In the genomic region with DNA sequence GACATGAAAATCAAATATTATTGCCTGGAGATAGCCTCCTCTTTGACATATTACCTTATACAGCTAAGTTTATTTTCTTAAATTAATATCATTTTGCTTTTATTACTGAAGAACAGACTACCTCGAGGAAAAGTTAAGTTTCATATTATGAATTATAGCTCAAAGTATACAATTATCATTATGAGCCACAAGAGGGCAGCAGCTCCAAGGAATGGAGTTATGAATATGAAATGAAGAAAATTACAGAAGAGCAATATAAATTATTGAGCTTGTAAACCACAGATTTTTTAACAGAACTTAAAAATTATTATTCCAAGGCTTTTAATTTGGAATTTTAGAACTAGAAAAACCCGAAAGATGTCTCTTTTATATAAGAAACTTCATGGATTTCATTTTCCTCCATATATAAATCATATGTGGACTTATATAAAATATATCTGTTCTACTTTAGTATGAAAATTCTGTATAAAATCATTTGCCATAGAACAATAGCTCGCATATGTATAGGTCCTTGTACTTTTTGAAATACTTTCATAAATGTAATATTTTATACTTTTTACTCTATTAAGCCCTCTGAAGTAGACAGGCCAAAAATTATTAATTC, we compare ENCODE assay signal across 1 cellular context.
TF ChIP-seq lines count a peak whose summit lies in the region.

No MANE protein-coding gene starts in this region.

TF ChIP-seq in GM23338, 12 proteins besides CTCF, POLR2A, EP300 and RAD21 (continued from another document):
- TF ChIP-seq ZNF462 (CRISPR knock-in tag; IDR thresholded peaks at IDR 0.05): no peak
- no peak for TF ChIP-seq EZH2 (IDR thresholded peaks at IDR 0.05; ENCODE audit: low read depth, unreplicated experiment)
- TF ChIP-seq STAT1 (IDR thresholded peaks at IDR 0.05; ENCODE audit: unreplicated experiment): no peak
- TF ChIP-seq EZH2phosphoT487 (IDR thresholded peaks at IDR 0.05; ENCODE audit: unreplicated experiment): no peak
- no peak for TF ChIP-seq JUNB (IDR thresholded peaks at IDR 0.05; ENCODE audit: unreplicated experiment)
- no peak for TF ChIP-seq CREB1 (CRISPR knock-in tag; IDR thresholded peaks at IDR 0.05; ENCODE audit: low read depth)
- no peak for TF ChIP-seq ETS1 (IDR thresholded peaks at IDR 0.05)
- TF ChIP-seq NANOG (IDR thresholded peaks at IDR 0.05; ENCODE audit: borderline replicate concordance): no peak
- no peak for TF ChIP-seq POLR2AphosphoS5 (IDR thresholded peaks at IDR 0.05; ENCODE audit: low read depth)
- TF ChIP-seq ZNF331 (CRISPR knock-in tag; IDR thresholded peaks at IDR 0.05; ENCODE audit: low read depth): no peak
